1 cellular context compared by ENCODE assay signal in the genomic region with DNA sequence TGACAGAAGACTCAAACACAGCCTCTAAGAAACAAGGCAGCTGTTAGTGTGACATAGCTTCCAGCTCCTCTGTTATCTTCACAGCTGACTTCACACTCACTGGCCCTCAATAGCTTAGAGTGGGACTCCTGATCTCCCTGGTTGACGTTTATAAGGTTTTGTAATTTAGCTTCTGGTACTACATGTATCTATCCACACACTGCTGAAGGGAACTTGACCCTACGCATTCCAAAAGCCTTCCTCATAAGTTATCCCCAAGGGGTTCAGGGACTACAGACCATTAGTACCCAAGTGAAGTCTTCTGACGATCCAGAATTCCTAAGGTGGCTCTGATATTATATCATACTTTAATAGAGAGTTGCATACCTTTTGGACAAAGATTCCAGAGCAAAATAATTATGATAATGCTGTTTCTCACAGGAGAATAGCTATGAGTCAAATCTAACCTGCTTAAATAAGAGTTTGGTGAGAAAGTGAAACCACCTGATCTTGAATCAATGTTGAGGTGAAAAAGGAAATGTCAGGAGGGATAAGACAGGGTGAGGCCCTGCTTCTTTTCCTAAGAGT.
TF ChIP-seq lines count a peak whose summit lies in the region.

No MANE protein-coding gene starts in this region.

TF ChIP-seq in GM12878, 131 proteins besides CTCF, POLR2A, EP300 and RAD21 (continues in another document):
- TF ChIP-seq, protein P1, sequence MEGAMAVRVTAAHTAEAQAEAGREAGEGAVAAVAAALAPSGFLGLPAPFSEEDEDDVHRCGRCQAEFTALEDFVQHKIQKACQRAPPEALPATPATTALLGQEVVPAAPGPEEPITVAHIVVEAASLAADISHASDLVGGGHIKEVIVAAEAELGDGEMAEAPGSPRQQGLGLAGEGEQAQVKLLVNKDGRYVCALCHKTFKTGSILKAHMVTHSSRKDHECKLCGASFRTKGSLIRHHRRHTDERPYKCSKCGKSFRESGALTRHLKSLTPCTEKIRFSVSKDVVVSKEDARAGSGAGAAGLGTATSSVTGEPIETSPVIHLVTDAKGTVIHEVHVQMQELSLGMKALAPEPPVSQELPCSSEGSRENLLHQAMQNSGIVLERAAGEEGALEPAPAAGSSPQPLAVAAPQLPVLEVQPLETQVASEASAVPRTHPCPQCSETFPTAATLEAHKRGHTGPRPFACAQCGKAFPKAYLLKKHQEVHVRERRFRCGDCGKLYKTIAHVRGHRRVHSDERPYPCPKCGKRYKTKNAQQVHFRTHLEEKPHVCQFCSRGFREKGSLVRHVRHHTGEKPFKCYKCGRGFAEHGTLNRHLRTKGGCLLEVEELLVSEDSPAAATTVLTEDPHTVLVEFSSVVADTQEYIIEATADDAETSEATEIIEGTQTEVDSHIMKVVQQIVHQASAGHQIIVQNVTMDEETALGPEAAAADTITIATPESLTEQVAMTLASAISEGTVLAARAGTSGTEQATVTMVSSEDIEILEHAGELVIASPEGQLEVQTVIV (IDR thresholded peaks at IDR 0.05; ENCODE audit: borderline replicate concordance, partially characterized antibody) = no peak
- no peak for TF ChIP-seq RBBP5 (conservative IDR thresholded peaks at IDR 0.05)
- TF ChIP-seq STAT3 (IDR thresholded peaks at IDR 0.05; ENCODE audit: low read depth, low read length) = no peak
- TF ChIP-seq IKZF1 (conservative IDR thresholded peaks at IDR 0.05) = peak; percentile 75
- TF ChIP-seq NRF1 (conservative IDR thresholded peaks at IDR 0.05; ENCODE audit: low read depth, low read length) = no peak
- no peak for TF ChIP-seq ZNF207 (IDR thresholded peaks at IDR 0.05; ENCODE audit: borderline replicate concordance)
- no peak for TF ChIP-seq MXI1 (IDR thresholded peaks at IDR 0.05; ENCODE audit: low read depth, low read length)
- TF ChIP-seq YY1 (IDR thresholded peaks at IDR 0.05; ENCODE audit: low read depth, low read length) = no peak
- TF ChIP-seq RAD51 (IDR thresholded peaks at IDR 0.05) = peak; percentile 41
- TF ChIP-seq, protein P2, sequence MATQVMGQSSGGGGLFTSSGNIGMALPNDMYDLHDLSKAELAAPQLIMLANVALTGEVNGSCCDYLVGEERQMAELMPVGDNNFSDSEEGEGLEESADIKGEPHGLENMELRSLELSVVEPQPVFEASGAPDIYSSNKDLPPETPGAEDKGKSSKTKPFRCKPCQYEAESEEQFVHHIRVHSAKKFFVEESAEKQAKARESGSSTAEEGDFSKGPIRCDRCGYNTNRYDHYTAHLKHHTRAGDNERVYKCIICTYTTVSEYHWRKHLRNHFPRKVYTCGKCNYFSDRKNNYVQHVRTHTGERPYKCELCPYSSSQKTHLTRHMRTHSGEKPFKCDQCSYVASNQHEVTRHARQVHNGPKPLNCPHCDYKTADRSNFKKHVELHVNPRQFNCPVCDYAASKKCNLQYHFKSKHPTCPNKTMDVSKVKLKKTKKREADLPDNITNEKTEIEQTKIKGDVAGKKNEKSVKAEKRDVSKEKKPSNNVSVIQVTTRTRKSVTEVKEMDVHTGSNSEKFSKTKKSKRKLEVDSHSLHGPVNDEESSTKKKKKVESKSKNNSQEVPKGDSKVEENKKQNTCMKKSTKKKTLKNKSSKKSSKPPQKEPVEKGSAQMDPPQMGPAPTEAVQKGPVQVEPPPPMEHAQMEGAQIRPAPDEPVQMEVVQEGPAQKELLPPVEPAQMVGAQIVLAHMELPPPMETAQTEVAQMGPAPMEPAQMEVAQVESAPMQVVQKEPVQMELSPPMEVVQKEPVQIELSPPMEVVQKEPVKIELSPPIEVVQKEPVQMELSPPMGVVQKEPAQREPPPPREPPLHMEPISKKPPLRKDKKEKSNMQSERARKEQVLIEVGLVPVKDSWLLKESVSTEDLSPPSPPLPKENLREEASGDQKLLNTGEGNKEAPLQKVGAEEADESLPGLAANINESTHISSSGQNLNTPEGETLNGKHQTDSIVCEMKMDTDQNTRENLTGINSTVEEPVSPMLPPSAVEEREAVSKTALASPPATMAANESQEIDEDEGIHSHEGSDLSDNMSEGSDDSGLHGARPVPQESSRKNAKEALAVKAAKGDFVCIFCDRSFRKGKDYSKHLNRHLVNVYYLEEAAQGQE (IDR thresholded peaks at IDR 0.05; ENCODE audit: low read depth, low read length) = no peak
- TF ChIP-seq, protein P3, sequence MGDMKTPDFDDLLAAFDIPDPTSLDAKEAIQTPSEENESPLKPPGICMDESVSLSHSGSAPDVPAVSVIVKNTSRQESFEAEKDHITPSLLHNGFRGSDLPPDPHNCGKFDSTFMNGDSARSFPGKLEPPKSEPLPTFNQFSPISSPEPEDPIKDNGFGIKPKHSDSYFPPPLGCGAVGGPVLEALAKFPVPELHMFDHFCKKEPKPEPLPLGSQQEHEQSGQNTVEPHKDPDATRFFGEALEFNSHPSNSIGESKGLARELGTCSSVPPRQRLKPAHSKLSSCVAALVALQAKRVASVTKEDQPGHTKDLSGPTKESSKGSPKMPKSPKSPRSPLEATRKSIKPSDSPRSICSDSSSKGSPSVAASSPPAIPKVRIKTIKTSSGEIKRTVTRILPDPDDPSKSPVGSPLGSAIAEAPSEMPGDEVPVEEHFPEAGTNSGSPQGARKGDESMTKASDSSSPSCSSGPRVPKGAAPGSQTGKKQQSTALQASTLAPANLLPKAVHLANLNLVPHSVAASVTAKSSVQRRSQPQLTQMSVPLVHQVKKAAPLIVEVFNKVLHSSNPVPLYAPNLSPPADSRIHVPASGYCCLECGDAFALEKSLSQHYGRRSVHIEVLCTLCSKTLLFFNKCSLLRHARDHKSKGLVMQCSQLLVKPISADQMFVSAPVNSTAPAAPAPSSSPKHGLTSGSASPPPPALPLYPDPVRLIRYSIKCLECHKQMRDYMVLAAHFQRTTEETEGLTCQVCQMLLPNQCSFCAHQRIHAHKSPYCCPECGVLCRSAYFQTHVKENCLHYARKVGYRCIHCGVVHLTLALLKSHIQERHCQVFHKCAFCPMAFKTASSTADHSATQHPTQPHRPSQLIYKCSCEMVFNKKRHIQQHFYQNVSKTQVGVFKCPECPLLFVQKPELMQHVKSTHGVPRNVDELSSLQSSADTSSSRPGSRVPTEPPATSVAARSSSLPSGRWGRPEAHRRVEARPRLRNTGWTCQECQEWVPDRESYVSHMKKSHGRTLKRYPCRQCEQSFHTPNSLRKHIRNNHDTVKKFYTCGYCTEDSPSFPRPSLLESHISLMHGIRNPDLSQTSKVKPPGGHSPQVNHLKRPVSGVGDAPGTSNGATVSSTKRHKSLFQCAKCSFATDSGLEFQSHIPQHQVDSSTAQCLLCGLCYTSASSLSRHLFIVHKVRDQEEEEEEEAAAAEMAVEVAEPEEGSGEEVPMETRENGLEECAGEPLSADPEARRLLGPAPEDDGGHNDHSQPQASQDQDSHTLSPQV (IDR thresholded peaks at IDR 0.05) = no peak
- peak; percentile 56; the same call in 1 of the 2 replicates for TF ChIP-seq MEF2A (IDR thresholded peaks at IDR 0.05; ENCODE audit: insufficient read depth, low read depth, low read length)
- no peak for TF ChIP-seq GABPA (IDR thresholded peaks at IDR 0.05; ENCODE audit: low read depth)
- TF ChIP-seq RUNX3 (IDR thresholded peaks at IDR 0.05; ENCODE audit: low read length) = peak; percentile 79
- TF ChIP-seq, protein P4, sequence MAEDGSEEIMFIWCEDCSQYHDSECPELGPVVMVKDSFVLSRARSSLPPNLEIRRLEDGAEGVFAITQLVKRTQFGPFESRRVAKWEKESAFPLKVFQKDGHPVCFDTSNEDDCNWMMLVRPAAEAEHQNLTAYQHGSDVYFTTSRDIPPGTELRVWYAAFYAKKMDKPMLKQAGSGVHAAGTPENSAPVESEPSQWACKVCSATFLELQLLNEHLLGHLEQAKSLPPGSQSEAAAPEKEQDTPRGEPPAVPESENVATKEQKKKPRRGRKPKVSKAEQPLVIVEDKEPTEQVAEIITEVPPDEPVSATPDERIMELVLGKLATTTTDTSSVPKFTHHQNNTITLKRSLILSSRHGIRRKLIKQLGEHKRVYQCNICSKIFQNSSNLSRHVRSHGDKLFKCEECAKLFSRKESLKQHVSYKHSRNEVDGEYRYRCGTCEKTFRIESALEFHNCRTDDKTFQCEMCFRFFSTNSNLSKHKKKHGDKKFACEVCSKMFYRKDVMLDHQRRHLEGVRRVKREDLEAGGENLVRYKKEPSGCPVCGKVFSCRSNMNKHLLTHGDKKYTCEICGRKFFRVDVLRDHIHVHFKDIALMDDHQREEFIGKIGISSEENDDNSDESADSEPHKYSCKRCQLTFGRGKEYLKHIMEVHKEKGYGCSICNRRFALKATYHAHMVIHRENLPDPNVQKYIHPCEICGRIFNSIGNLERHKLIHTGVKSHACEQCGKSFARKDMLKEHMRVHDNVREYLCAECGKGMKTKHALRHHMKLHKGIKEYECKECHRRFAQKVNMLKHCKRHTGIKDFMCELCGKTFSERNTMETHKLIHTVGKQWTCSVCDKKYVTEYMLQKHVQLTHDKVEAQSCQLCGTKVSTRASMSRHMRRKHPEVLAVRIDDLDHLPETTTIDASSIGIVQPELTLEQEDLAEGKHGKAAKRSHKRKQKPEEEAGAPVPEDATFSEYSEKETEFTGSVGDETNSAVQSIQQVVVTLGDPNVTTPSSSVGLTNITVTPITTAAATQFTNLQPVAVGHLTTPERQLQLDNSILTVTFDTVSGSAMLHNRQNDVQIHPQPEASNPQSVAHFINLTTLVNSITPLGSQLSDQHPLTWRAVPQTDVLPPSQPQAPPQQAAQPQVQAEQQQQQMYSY (CRISPR knock-in tag; IDR thresholded peaks at IDR 0.05) = no peak
- TF ChIP-seq, protein P5, sequence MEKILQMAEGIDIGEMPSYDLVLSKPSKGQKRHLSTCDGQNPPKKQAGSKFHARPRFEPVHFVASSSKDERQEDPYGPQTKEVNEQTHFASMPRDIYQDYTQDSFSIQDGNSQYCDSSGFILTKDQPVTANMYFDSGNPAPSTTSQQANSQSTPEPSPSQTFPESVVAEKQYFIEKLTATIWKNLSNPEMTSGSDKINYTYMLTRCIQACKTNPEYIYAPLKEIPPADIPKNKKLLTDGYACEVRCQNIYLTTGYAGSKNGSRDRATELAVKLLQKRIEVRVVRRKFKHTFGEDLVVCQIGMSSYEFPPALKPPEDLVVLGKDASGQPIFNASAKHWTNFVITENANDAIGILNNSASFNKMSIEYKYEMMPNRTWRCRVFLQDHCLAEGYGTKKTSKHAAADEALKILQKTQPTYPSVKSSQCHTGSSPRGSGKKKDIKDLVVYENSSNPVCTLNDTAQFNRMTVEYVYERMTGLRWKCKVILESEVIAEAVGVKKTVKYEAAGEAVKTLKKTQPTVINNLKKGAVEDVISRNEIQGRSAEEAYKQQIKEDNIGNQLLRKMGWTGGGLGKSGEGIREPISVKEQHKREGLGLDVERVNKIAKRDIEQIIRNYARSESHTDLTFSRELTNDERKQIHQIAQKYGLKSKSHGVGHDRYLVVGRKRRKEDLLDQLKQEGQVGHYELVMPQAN (conservative IDR thresholded peaks at IDR 0.05) = no peak
- TF ChIP-seq DPF2 (IDR thresholded peaks at IDR 0.05) = 0 out of 2 replicates have a peak, but pooled peaks have one; percentile 32
- peak; percentile 77; the same call in 1 of the 2 replicates for TF ChIP-seq NFIC (IDR thresholded peaks at IDR 0.05; ENCODE audit: low read depth, low read length)
- no peak for TF ChIP-seq LARP7 (IDR thresholded peaks at IDR 0.05)
- no peak for TF ChIP-seq TAF1 (IDR thresholded peaks at IDR 0.05; ENCODE audit: borderline replicate concordance, low read depth, low read length)
- TF ChIP-seq TBL1XR1 (IDR thresholded peaks at IDR 0.05; ENCODE audit: low read depth, low read length) = no peak
- peak; percentile 84; a peak in 3 of 4 replicates for TF ChIP-seq IKZF2 (IDR thresholded peaks at IDR 0.05)
- TF ChIP-seq IRF4 (IDR thresholded peaks at IDR 0.05; ENCODE audit: low read depth, low read length) = peak; percentile 77
- TF ChIP-seq PAX5 (IDR thresholded peaks at IDR 0.05; ENCODE audit: borderline replicate concordance, low read depth, low read length) = no peak
- TF ChIP-seq, protein P6, sequence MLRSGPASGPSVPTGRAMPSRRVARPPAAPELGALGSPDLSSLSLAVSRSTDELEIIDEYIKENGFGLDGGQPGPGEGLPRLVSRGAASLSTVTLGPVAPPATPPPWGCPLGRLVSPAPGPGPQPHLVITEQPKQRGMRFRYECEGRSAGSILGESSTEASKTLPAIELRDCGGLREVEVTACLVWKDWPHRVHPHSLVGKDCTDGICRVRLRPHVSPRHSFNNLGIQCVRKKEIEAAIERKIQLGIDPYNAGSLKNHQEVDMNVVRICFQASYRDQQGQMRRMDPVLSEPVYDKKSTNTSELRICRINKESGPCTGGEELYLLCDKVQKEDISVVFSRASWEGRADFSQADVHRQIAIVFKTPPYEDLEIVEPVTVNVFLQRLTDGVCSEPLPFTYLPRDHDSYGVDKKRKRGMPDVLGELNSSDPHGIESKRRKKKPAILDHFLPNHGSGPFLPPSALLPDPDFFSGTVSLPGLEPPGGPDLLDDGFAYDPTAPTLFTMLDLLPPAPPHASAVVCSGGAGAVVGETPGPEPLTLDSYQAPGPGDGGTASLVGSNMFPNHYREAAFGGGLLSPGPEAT (IDR thresholded peaks at IDR 0.05; ENCODE audit: low read depth) = peak; percentile 57; the same call in 1 of the 2 replicates
- TF ChIP-seq TCF3 (IDR thresholded peaks at IDR 0.05; ENCODE audit: borderline replicate concordance, insufficient read depth, low read depth, low read length) = peak; percentile 66; the same call in 1 of the 2 replicates
- TF ChIP-seq, protein P7, sequence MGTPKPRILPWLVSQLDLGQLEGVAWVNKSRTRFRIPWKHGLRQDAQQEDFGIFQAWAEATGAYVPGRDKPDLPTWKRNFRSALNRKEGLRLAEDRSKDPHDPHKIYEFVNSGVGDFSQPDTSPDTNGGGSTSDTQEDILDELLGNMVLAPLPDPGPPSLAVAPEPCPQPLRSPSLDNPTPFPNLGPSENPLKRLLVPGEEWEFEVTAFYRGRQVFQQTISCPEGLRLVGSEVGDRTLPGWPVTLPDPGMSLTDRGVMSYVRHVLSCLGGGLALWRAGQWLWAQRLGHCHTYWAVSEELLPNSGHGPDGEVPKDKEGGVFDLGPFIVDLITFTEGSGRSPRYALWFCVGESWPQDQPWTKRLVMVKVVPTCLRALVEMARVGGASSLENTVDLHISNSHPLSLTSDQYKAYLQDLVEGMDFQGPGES (IDR thresholded peaks at IDR 0.05) = no peak
- TF ChIP-seq TCF12 (IDR thresholded peaks at IDR 0.05; ENCODE audit: low read depth, low read length) = no peak
- TF ChIP-seq CREB1 (IDR thresholded peaks at IDR 0.05; ENCODE audit: low read depth) = 0 out of 2 replicates have a peak, but pooled peaks have one; percentile 10
- TF ChIP-seq, protein P8, sequence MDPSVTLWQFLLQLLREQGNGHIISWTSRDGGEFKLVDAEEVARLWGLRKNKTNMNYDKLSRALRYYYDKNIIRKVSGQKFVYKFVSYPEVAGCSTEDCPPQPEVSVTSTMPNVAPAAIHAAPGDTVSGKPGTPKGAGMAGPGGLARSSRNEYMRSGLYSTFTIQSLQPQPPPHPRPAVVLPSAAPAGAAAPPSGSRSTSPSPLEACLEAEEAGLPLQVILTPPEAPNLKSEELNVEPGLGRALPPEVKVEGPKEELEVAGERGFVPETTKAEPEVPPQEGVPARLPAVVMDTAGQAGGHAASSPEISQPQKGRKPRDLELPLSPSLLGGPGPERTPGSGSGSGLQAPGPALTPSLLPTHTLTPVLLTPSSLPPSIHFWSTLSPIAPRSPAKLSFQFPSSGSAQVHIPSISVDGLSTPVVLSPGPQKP (IDR thresholded peaks at IDR 0.05; ENCODE audit: low read depth, low read length) = no peak
- TF ChIP-seq, protein P9, sequence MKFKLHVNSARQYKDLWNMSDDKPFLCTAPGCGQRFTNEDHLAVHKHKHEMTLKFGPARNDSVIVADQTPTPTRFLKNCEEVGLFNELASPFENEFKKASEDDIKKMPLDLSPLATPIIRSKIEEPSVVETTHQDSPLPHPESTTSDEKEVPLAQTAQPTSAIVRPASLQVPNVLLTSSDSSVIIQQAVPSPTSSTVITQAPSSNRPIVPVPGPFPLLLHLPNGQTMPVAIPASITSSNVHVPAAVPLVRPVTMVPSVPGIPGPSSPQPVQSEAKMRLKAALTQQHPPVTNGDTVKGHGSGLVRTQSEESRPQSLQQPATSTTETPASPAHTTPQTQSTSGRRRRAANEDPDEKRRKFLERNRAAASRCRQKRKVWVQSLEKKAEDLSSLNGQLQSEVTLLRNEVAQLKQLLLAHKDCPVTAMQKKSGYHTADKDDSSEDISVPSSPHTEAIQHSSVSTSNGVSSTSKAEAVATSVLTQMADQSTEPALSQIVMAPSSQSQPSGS (IDR thresholded peaks at IDR 0.05; ENCODE audit: low read length) = peak; percentile 72
